ENCODE assay signal across 34 cellular contexts in genomic region chrX:4175221-4175620, GRCh38.
"Had no signal": no experiment of that assay in that cellular context is flagged by ENCODE, and none has a peak within 500 bp of the region (broad histone marks: within the 10 kb centered on the region; RNA-seq: fewer than 3 reads in every experiment).

No MANE protein-coding gene starts in this region.

- H3K36me3 ChIP-seq: MG63 had no signal

- H3K4me2 ChIP-seq: KMS-11 had no signal

- DNase-seq: Kasumi-1, MG63, MM.1S, MV-4-11, NCI-H1048, NCI-H1092, NCI-H1092 treated with DMSO at 0.1 percent for 48 hours, NCI-H1105, NCI-H1105 treated with DMSO at 0.1 percent for 48 hours, NCI-H1417, NCI-H1417 treated with DMSO at 0.1 percent for 48 hours, NCI-H1436, NCI-H1436 treated with DMSO at 0.1 percent for 48 hours, NCI-H146, NCI-H1694, NCI-H1694 treated with DMSO at 0.1 percent for 48 hours, NCI-H187, NCI-H187 treated with DMSO at 0.1 percent for 48 hours, NCI-H1930, NCI-H2029, NCI-H2029 treated with DMSO at 0.1 percent for 48 hours, NCI-H2081, NCI-H2081 treated with DMSO at 0.1 percent for 48 hours, NCI-H2107, NCI-H2171, NCI-H2171 treated with DMSO at 0.1 percent for 48 hours, NCI-H2227 treated with DMSO at 0.1 percent for 48 hours, NCI-H226, NCI-H345, NCI-H446, NCI-H446 treated with DMSO at 0.1 percent for 48 hours, NCI-H510A, NCI-H510A treated with DMSO at 0.1 percent for 48 hours had no signal

- H3K9me3 ChIP-seq: MG63 had no signal

- H3K27ac ChIP-seq: KMS-11 had no signal

- H3K4me3 ChIP-seq: MG63 had no signal

- H3K9ac ChIP-seq: KMS-11 had no signal
